In the genomic region with DNA sequence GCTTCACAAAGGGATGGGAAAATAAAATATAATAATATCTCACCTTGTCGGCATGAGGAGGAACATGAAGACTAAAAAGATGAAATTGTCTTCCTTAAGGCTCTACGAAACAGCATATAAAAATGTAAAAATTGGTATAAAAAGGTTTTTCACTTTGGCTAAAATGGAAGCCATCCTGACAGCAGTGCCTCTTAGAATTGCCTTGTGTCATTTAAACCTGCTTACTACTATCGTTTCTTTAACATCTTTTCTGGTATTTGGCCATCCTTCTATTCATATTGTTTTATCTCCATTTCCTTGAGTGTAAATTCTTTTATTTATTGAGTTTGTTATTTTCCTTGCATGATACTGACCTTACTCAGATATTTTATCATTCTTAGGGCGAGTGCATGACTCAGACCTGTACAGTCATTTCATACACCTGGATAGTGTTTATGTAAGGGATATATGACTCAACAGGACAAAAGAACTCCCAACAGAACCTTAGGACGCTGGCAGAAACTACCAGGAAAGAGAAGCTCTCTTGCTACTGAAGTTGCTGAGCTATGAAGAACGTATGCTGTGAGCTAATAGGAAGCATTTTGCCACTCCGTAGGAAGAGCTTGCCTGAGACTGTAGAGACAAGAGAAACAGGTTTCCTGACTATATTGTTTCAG, we compare ENCODE assay signal across 11 cellular contexts. TPM values are rescaled to one million over a fixed set of nuclear protein-coding genes. Genes with fewer than 3 reads are reported as not detected.
DNase-seq lines count a peak whose midpoint lies in the region; ATAC-seq and TF ChIP-seq lines count a peak whose summit lies in the region.
"Had no signal": no experiment of that assay in that cellular context is flagged by ENCODE, and none has a peak within 500 bp of the region (broad histone marks: within the 10 kb centered on the region; RNA-seq: fewer than 3 reads in every experiment).

No MANE protein-coding gene starts in this region.

- H3K4me3 ChIP-seq in skin epidermis = no peak overlapping the region
- H3K4me3 ChIP-seq: right lobe of liver had no signal

- ATAC-seq in foreskin keratinocyte = peak; percentile 97
- ATAC-seq in HG02571 (IDR thresholded peaks at IDR 0.05; ENCODE audit: unreplicated experiment) = no peak
- no peak for ATAC-seq in GM18502 (IDR thresholded peaks at IDR 0.05; ENCODE audit: poor library complexity, unreplicated experiment)
- ATAC-seq: WTC11 had no signal

- DNase-seq in HK-2 (ENCODE audit: unreplicated experiment) (peak; percentile 31), SW 1271 (lab: John Stamatoyannopoulos, UW) (peak; percentile 44 to 79), foreskin keratinocyte (peak; percentile 99 to 100), GM19238 (ENCODE audit: insufficient read length, low spot score) (no peak), NCI-H1694 (lab: John Stamatoyannopoulos, UW) (no peak)
- DNase-seq: NCI-H748 treated with DMSO at 0.1 percent for 48 hours, right lobe of liver had no signal

- no peak for TF ChIP-seq CTCF in foreskin keratinocyte (conservative IDR thresholded peaks at IDR 0.05)

- peaks cover 29% of the 10 kb centered on the region for H3K4me1 ChIP-seq in foreskin keratinocyte

- H3K27ac ChIP-seq in foreskin keratinocyte = peak overlapping the region; percentile 96
- peak overlapping the region in 13 of 21 experiments; percentile 29 to 78 (median 64) for H3K27ac ChIP-seq in skin epidermis

- H3K27me3 ChIP-seq in foreskin keratinocyte = no peaks in the 10 kb centered on the region
- H3K27me3 ChIP-seq: right lobe of liver had no signal

RNA-seq across cellular contexts. Expression of gene CDKN2AIP, which starts 5.8 kb away (rescaled TPM):
- 13.6 and 14.8 TPM in 2 replicates for total RNA-seq in foreskin keratinocyte
- 6.8 and 7.4 TPM in 2 replicates for polyA plus RNA-seq in foreskin keratinocyte

Comparison
In these comparisons a context has a peak if more than half of its experiments do, and no peak if none do; other contexts are left out.
1. DNase-seq: peak in HK-2 (single experiment), SW 1271 (2 of 2) and foreskin keratinocyte (2 of 2); none in GM19238 (single experiment) and NCI-H1694 (single experiment).